ENCODE assay signal across 14 cellular contexts in the genomic region with DNA sequence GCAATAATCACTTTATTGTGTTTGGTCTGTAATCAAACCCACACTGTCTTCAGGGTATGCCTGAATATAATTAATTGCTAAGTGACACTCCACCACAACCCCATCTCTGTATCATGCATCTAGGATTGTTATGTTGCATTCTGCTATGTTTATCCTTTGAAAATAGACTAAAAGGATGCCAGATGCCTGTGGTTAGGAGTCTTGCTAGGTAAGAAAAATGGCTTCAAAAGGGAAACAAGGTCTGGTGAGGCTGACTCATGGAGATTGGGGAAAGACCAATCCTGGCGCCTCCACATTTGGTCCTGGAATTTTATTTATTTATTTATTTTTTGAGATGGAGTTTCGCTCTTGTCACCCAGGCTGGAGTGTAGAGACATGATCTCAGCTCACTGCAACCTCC.
"Had no signal": no experiment of that assay in that cellular context is flagged by ENCODE, and none has a peak within 500 bp of the region (broad histone marks: within the 10 kb centered on the region; RNA-seq: fewer than 3 reads in every experiment).

No MANE protein-coding gene starts in this region.

- DNase-seq: activated CD4-positive, alpha-beta T cell treated with anti-CD3 and anti-CD28 coated beads, Interleukin-2, amount 50 U/mL, for 1 hour; activated CD8-positive, alpha-beta memory T cell treated with anti-CD3 and anti-CD28 coated beads for 24 hours; activated gamma-delta T cell treated with Interleukin-2 at 50 U/mL for 16 hours; activated naive CD8-positive, alpha-beta T cell treated with anti-CD3 and anti-CD28 coated beads for 36 hours; islet precursor cell; mucosa of descending colon; naive thymus-derived CD4-positive, alpha-beta T cell; pancreas; stimulated activated CD4-positive, alpha-beta T cell treated with anti-CD3 and anti-CD28 coated beads, Interleukin-12 subunit alpha, Interleukin-12 subunit beta, amount 100 ng/mL, for 4 hours; stimulated activated CD4-positive, alpha-beta T cell treated with anti-CD3 and anti-CD28 coated beads, Interleukin-2, amount 100 ng/mL, for 24 hours; stomach had no signal

- H3K4me3 ChIP-seq: left lung, mucosa of descending colon, pancreas, stomach, thoracic aorta had no signal

- FAIRE-seq: bronchial epithelial cell, pancreas had no signal

- ATAC-seq: left lung; mucosa of descending colon; naive thymus-derived CD4-positive, alpha-beta T cell; pancreas had no signal
